Comparison of ENCODE assay signal across 12 cellular contexts in the genomic region with DNA sequence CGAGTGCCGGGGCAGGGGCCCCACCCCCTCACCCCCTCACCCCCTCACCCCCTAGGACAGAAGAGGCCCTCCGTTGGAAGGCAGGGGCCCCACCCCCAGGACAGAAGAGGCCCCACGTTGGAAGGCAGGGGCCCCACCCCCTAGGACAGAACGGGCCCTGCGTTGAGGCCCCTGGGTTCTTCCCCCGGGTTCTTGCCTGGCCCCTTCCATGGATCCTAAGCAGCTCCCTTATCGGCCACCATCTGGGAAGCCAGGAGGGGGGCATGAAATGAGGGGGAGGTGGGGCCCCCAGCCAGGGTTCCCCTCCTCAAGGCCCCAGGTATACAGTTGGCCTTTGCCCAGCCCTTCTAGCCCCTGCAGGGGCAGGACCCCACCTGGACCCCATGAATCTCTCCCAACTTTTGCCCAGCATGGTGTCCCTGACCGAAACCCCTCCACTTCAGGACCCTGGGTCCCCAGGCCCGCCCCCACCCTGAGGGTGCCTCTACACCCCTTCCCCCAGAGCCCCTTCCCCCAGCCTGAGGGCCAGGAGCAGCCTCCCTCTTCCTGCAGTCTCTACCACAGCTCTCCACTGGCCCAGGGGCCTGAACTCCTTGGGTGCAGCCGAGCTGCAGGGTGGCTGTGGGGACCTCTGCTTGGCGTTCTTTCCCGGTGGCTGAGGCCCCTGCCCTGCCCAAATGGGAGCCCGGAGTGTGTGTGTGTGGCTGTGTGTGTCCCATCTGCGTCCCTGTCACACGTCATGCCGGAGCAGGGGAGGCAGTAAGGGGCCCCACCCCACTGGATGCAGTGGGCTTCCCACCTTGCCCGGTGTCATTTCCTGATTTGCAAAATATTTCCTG. TPM values are rescaled to one million over a fixed set of nuclear protein-coding genes. Genes with fewer than 3 reads are reported as not detected.
A peak's percentile ranks its signal among the peaks of the same experiment; 100 is the strongest.
DNase-seq lines count a peak whose midpoint lies in the region; ATAC-seq, FAIRE-seq and TF ChIP-seq lines count a peak whose summit lies in the region.
"Had no signal": no experiment of that assay in that cellular context is flagged by ENCODE, and none has a peak within 500 bp of the region (broad histone marks: within the 10 kb centered on the region; RNA-seq: fewer than 3 reads in every experiment).

No MANE protein-coding gene starts in this region.

- intact Hi-C loops in left lung (cut with DNase I) = no loop called here
- intact Hi-C loops in activated T-helper 1 cell treated with anti-CD3 and anti-CD28 coated beads, Interleukin-12 subunit alpha, Interleukin-12 subunit beta, Interleukin-2, Interleukin-4 antibody, amounts not matched to agents 30 ng/mL and 10 ng/mL and 1 ng/mL, durations not matched to agents 14 hours and 24 hours and 36 hours (cut with micrococcal nuclease) = no loop called here

- DNase-seq in GF-D8 (lab: John Stamatoyannopoulos, UW) (peak; percentile 16), astrocyte (ENCODE audit: low read depth) (no peak), left lung (peak in 1 of 2 donors; percentile 60)
- no peak for DNase-seq in stimulated activated effector memory CD8-positive, alpha-beta T cell treated with anti-CD3 and anti-CD28 coated beads, Interleukin-12 subunit alpha, Interleukin-12 subunit beta, amount 100 ng/mL, for 72 hours (ENCODE audit: low spot score in 2 of 2)
- no peak for DNase-seq in stimulated activated naive CD8-positive, alpha-beta T cell treated with anti-CD3 and anti-CD28 coated beads, Interleukin-15, Interleukin-2, amounts not matched to agents 100 U/mL and 50 U/mL, for 24 hours
- no peak for DNase-seq in activated T-helper 1 cell treated with anti-CD3 and anti-CD28 coated beads, Interleukin-12 subunit alpha, Interleukin-12 subunit beta, Interleukin-2, Interleukin-4 antibody, amounts not matched to agents 30 ng/mL and 10 ng/mL and 1 ng/mL, durations not matched to agents 14 hours and 24 hours and 36 hours (ENCODE audit: low spot score)
- DNase-seq: activated CD4-positive, alpha-beta T cell treated with anti-CD3 and anti-CD28 coated beads for 1 hour; activated naive CD8-positive, alpha-beta T cell treated with anti-CD3 and anti-CD28 coated beads, Interleukin-2, amount 10 ng/mL, durations not matched to agents 7 days and 5 days; naive B cell had no signal

- H3K9ac ChIP-seq in astrocyte (ENCODE audit: low read length) = no peak overlapping the region
- H3K9ac ChIP-seq in skeletal muscle satellite cell (ENCODE audit: low read depth, low read length) = no peak overlapping the region

- no peaks in the 10 kb centered on the region for H4K20me1 ChIP-seq in astrocyte (ENCODE audit: insufficient read depth, low read length)

- no peaks in the 10 kb centered on the region for H3K27me3 Mint-ChIP-seq in astrocyte (ENCODE audit: low read depth, unreplicated experiment)
- H3K27me3 Mint-ChIP-seq in activated T-helper 1 cell treated with anti-CD3 and anti-CD28 coated beads, Interleukin-12 subunit alpha, Interleukin-12 subunit beta, Interleukin-2, Interleukin-4 antibody, amounts not matched to agents 30 ng/mL and 10 ng/mL and 1 ng/mL, durations not matched to agents 14 hours and 24 hours and 36 hours (ENCODE audit: insufficient read depth) = peaks cover 20% of the 10 kb centered on the region

- no peaks in the 10 kb centered on the region for H3K36me3 ChIP-seq in astrocyte (ENCODE audit: insufficient read depth, low read length)
- no peaks in the 10 kb centered on the region for H3K36me3 ChIP-seq in left lung
- no peaks in the 10 kb centered on the region for H3K36me3 ChIP-seq in skeletal muscle satellite cell (ENCODE audit: insufficient read depth, low read length)
- H3K36me3 ChIP-seq: MG63 had no signal

- no peaks in the 10 kb centered on the region for H3K9me3 Mint-ChIP-seq in astrocyte (ENCODE audit: unreplicated experiment)
- no peaks in the 10 kb centered on the region for H3K9me3 Mint-ChIP-seq in stimulated activated effector memory CD8-positive, alpha-beta T cell treated with anti-CD3 and anti-CD28 coated beads, Interleukin-12 subunit alpha, Interleukin-12 subunit beta, amount 100 ng/mL, for 72 hours
- H3K9me3 Mint-ChIP-seq in activated T-helper 1 cell treated with anti-CD3 and anti-CD28 coated beads, Interleukin-12 subunit alpha, Interleukin-12 subunit beta, Interleukin-2, Interleukin-4 antibody, amounts not matched to agents 30 ng/mL and 10 ng/mL and 1 ng/mL, durations not matched to agents 14 hours and 24 hours and 36 hours = no peaks in the 10 kb centered on the region
- H3K9me3 Mint-ChIP-seq: activated naive CD8-positive, alpha-beta T cell treated with anti-CD3 and anti-CD28 coated beads, Interleukin-2, amount 10 ng/mL, durations not matched to agents 7 days and 5 days had no signal

- H3K4me1 ChIP-seq in astrocyte (ENCODE audit: insufficient read depth, low read length) (peaks cover 33% of the 10 kb centered on the region), left lung (peaks cover 43 to 72% of the 10 kb centered on the region in 2 donors), skeletal muscle satellite cell (ENCODE audit: control insufficient read depth, insufficient read depth, low read length) (peaks cover 50% of the 10 kb centered on the region)

- no peak overlapping the region for H3K4me3 Mint-ChIP-seq in astrocyte (ENCODE audit: unreplicated experiment)
- H3K4me3 Mint-ChIP-seq in stimulated activated effector memory CD8-positive, alpha-beta T cell treated with anti-CD3 and anti-CD28 coated beads, Interleukin-12 subunit alpha, Interleukin-12 subunit beta, amount 100 ng/mL, for 72 hours = no peak overlapping the region
- H3K4me3 Mint-ChIP-seq in activated T-helper 1 cell treated with anti-CD3 and anti-CD28 coated beads, Interleukin-12 subunit alpha, Interleukin-12 subunit beta, Interleukin-2, Interleukin-4 antibody, amounts not matched to agents 30 ng/mL and 10 ng/mL and 1 ng/mL, durations not matched to agents 14 hours and 24 hours and 36 hours = no peak overlapping the region
- H3K4me3 Mint-ChIP-seq: activated naive CD8-positive, alpha-beta T cell treated with anti-CD3 and anti-CD28 coated beads, Interleukin-2, amount 10 ng/mL, durations not matched to agents 7 days and 5 days; naive B cell had no signal

- H2AFZ ChIP-seq in astrocyte (ENCODE audit: low read depth, low read length) = no peak overlapping the region

- H3K4me3 ChIP-seq in astrocyte (ENCODE audit: insufficient read depth, low read depth, low read length) (no peak overlapping the region), left lung (no peak overlapping the region), skeletal muscle satellite cell (ENCODE audit: low read length) (no peak overlapping the region)
- H3K4me3 ChIP-seq: MG63 had no signal

- FAIRE-seq in astrocyte (lab: Jason Lieb, UNC) = no peak

- no peaks in the 10 kb centered on the region for H3K9me3 ChIP-seq in astrocyte (ENCODE audit: insufficient read depth, low read depth, low read length)
- H3K9me3 ChIP-seq in left lung = no peaks in the 10 kb centered on the region
- H3K9me3 ChIP-seq in skeletal muscle satellite cell (replicated peaks; ENCODE audit: low read length) = no peaks in the 10 kb centered on the region
- H3K9me3 ChIP-seq: MG63 had no signal

- no peak for TF ChIP-seq CTCF in astrocyte (IDR thresholded peaks at IDR 0.05; ENCODE audit: insufficient read depth, low read depth, low read length)
- no peak for TF ChIP-seq CTCF in left lung (IDR thresholded peaks at IDR 0.05)

- H3K4me2 ChIP-seq in astrocyte (ENCODE audit: low read length) = no peak overlapping the region
- H3K4me2 ChIP-seq in skeletal muscle satellite cell (ENCODE audit: low read length) = peak overlapping the region; percentile 20

- H3K4me1 Mint-ChIP-seq in astrocyte (ENCODE audit: low read depth, unreplicated experiment) = peaks cover 16% of the 10 kb centered on the region
- H3K4me1 Mint-ChIP-seq in stimulated activated effector memory CD8-positive, alpha-beta T cell treated with anti-CD3 and anti-CD28 coated beads, Interleukin-12 subunit alpha, Interleukin-12 subunit beta, amount 100 ng/mL, for 72 hours = peaks cover 6% of the 10 kb centered on the region
- no peaks in the 10 kb centered on the region for H3K4me1 Mint-ChIP-seq in activated T-helper 1 cell treated with anti-CD3 and anti-CD28 coated beads, Interleukin-12 subunit alpha, Interleukin-12 subunit beta, Interleukin-2, Interleukin-4 antibody, amounts not matched to agents 30 ng/mL and 10 ng/mL and 1 ng/mL, durations not matched to agents 14 hours and 24 hours and 36 hours (ENCODE audit: low read depth)

- H3K27ac ChIP-seq in astrocyte (ENCODE audit: low read depth, low read length) (no peak overlapping the region), left lung (peak overlapping the region; percentile 84 to 91)

- ATAC-seq in left lung = peak; percentile 0
- ATAC-seq in stimulated activated effector memory CD8-positive, alpha-beta T cell treated with anti-CD3 and anti-CD28 coated beads, Interleukin-12 subunit alpha, Interleukin-12 subunit beta, amount 100 ng/mL, for 72 hours = no peak
- ATAC-seq in stimulated activated naive CD8-positive, alpha-beta T cell treated with anti-CD3 and anti-CD28 coated beads, Interleukin-15, Interleukin-2, amounts not matched to agents 100 U/mL and 50 U/mL, for 24 hours = no peak
- ATAC-seq in GM21717 (IDR thresholded peaks at IDR 0.05; ENCODE audit: unreplicated experiment) = no peak

- H3K79me2 ChIP-seq in astrocyte (ENCODE audit: insufficient read depth, low read length) = no peaks in the 10 kb centered on the region

- no peaks in the 10 kb centered on the region for H3K36me3 Mint-ChIP-seq in astrocyte (ENCODE audit: low read depth, unreplicated experiment)
- no peaks in the 10 kb centered on the region for H3K36me3 Mint-ChIP-seq in stimulated activated effector memory CD8-positive, alpha-beta T cell treated with anti-CD3 and anti-CD28 coated beads, Interleukin-12 subunit alpha, Interleukin-12 subunit beta, amount 100 ng/mL, for 72 hours
- no peaks in the 10 kb centered on the region for H3K36me3 Mint-ChIP-seq in activated T-helper 1 cell treated with anti-CD3 and anti-CD28 coated beads, Interleukin-12 subunit alpha, Interleukin-12 subunit beta, Interleukin-2, Interleukin-4 antibody, amounts not matched to agents 30 ng/mL and 10 ng/mL and 1 ng/mL, durations not matched to agents 14 hours and 24 hours and 36 hours (ENCODE audit: low read depth)
- H3K36me3 Mint-ChIP-seq: activated naive CD8-positive, alpha-beta T cell treated with anti-CD3 and anti-CD28 coated beads, Interleukin-2, amount 10 ng/mL, durations not matched to agents 7 days and 5 days; naive B cell had no signal

- H3K27ac Mint-ChIP-seq in astrocyte (ENCODE audit: unreplicated experiment) = peak overlapping the region; percentile 12
- H3K27ac Mint-ChIP-seq in stimulated activated effector memory CD8-positive, alpha-beta T cell treated with anti-CD3 and anti-CD28 coated beads, Interleukin-12 subunit alpha, Interleukin-12 subunit beta, amount 100 ng/mL, for 72 hours = no peak overlapping the region
- no peak overlapping the region for H3K27ac Mint-ChIP-seq in activated T-helper 1 cell treated with anti-CD3 and anti-CD28 coated beads, Interleukin-12 subunit alpha, Interleukin-12 subunit beta, Interleukin-2, Interleukin-4 antibody, amounts not matched to agents 30 ng/mL and 10 ng/mL and 1 ng/mL, durations not matched to agents 14 hours and 24 hours and 36 hours
- H3K27ac Mint-ChIP-seq: activated naive CD8-positive, alpha-beta T cell treated with anti-CD3 and anti-CD28 coated beads, Interleukin-2, amount 10 ng/mL, durations not matched to agents 7 days and 5 days; naive B cell had no signal

- no peaks in the 10 kb centered on the region for H3K27me3 ChIP-seq in astrocyte (ENCODE audit: insufficient read depth, low read length)
- H3K27me3 ChIP-seq in left lung = peaks cover 0 to 84% of the 10 kb centered on the region in 2 donors
- H3K27me3 ChIP-seq in skeletal muscle satellite cell (ENCODE audit: control insufficient read depth, insufficient read depth, low read length) = peaks cover 6% of the 10 kb centered on the region
- H3K27me3 ChIP-seq: MG63 had no signal

RNA-seq across cellular contexts. Expression of a gene that starts 4.3 kb away (rescaled TPM):
- total RNA-seq in astrocyte = 60.4 and 81.2 TPM in 2 replicates
- total RNA-seq in left lung = 100 to 1,000 TPM; 113 to 147 TPM
- 1.5 and 2.4 TPM in 2 replicates for total RNA-seq in skeletal muscle satellite cell (2012; rRNA removed)
- 5.5 and 5.8 TPM in 2 replicates for total RNA-seq in activated T-helper 1 cell treated with anti-CD3 and anti-CD28 coated beads, Interleukin-12 subunit alpha, Interleukin-12 subunit beta, Interleukin-2, Interleukin-4 antibody, amounts not matched to agents 30 ng/mL and 10 ng/mL and 1 ng/mL, durations not matched to agents 14 hours and 24 hours and 36 hours

RNA-seq across cellular contexts. Expression of a gene that starts 10.1 kb away (rescaled TPM):
- 0.64 TPM in 1 of 2 replicates, not detected in the other for total RNA-seq in astrocyte
- total RNA-seq in left lung = 10 to 100 TPM; 18.4 to 35.2 TPM
- total RNA-seq in skeletal muscle satellite cell (2012; rRNA removed) = under 0.01 TPM in 2 replicates
- total RNA-seq in activated T-helper 1 cell treated with anti-CD3 and anti-CD28 coated beads, Interleukin-12 subunit alpha, Interleukin-12 subunit beta, Interleukin-2, Interleukin-4 antibody, amounts not matched to agents 30 ng/mL and 10 ng/mL and 1 ng/mL, durations not matched to agents 14 hours and 24 hours and 36 hours = 0.10 TPM in 1 of 2 replicates, not detected in the other
- total RNA-seq: activated naive CD8-positive, alpha-beta T cell treated with anti-CD3 and anti-CD28 coated beads, Interleukin-2, amount 10 ng/mL, durations not matched to agents 7 days and 5 days had no signal

RNA-seq across cellular contexts. Expression of a gene that starts 18.3 kb away (rescaled TPM):
- 1.8 and 2.5 TPM in 2 replicates for total RNA-seq in astrocyte
- 10 to 100 TPM in 1 of 2 donors, 1 to 10 TPM in 1; 9.9 to 14.9 TPM for total RNA-seq in left lung
- not detected in 2 replicates for total RNA-seq in skeletal muscle satellite cell (2012; rRNA removed)
- total RNA-seq in activated T-helper 1 cell treated with anti-CD3 and anti-CD28 coated beads, Interleukin-12 subunit alpha, Interleukin-12 subunit beta, Interleukin-2, Interleukin-4 antibody, amounts not matched to agents 30 ng/mL and 10 ng/mL and 1 ng/mL, durations not matched to agents 14 hours and 24 hours and 36 hours = 0.57 and 1.0 TPM in 2 replicates

RNA-seq across cellular contexts. Expression of a gene that starts 24.1 kb away (rescaled TPM):
- 87.3 and 88.5 TPM in 2 replicates for total RNA-seq in astrocyte
- 100 to 1,000 TPM in 1 of 2 donors, 10 to 100 TPM in 1; 69.5 to 103 TPM for total RNA-seq in left lung
- total RNA-seq in skeletal muscle satellite cell (2012; rRNA removed) = 122 and 141 TPM in 2 replicates
- total RNA-seq in activated T-helper 1 cell treated with anti-CD3 and anti-CD28 coated beads, Interleukin-12 subunit alpha, Interleukin-12 subunit beta, Interleukin-2, Interleukin-4 antibody, amounts not matched to agents 30 ng/mL and 10 ng/mL and 1 ng/mL, durations not matched to agents 14 hours and 24 hours and 36 hours = 184 and 205 TPM in 2 replicates

RNA-seq across cellular contexts. Expression of a gene that starts 32.1 kb away (rescaled TPM):
- total RNA-seq in astrocyte = 194 and 197 TPM in 2 replicates
- 100 to 1,000 TPM; 142 to 161 TPM for total RNA-seq in left lung
- total RNA-seq in skeletal muscle satellite cell (2012; rRNA removed) = 88.7 and 93.3 TPM in 2 replicates
- 138 and 139 TPM in 2 replicates for total RNA-seq in activated T-helper 1 cell treated with anti-CD3 and anti-CD28 coated beads, Interleukin-12 subunit alpha, Interleukin-12 subunit beta, Interleukin-2, Interleukin-4 antibody, amounts not matched to agents 30 ng/mL and 10 ng/mL and 1 ng/mL, durations not matched to agents 14 hours and 24 hours and 36 hours

Comparison
In these comparisons a context has a peak if more than half of its experiments do, and no peak if none do; other contexts are left out.
1. RNA of a gene that starts 10.1 kb away (total RNA-seq): 18.4 to 35.2 TPM in left lung; 0.64 TPM in astrocyte and 0.10 TPM in activated T-helper 1 cell treated with anti-CD3 and anti-CD28 coated beads, Interleukin-12 subunit alpha, Interleukin-12 subunit beta, Interleukin-2, Interleukin-4 antibody, amounts not matched to agents 30 ng/mL and 10 ng/mL and 1 ng/mL, durations not matched to agents 14 hours and 24 hours and 36 hours; every median in the first group is over 10 times any median in the second.